1 cellular context compared by ENCODE assay signal in genomic region chr13:110225609-110226008, GRCh38.
TF ChIP-seq lines count a peak whose summit lies in the region.

No MANE protein-coding gene starts in this region.

TF ChIP-seq in IMR-90, 13 proteins besides CTCF, POLR2A, EP300 and RAD21 (continued from another document):
- TF ChIP-seq FOS (IDR thresholded peaks at IDR 0.05; ENCODE audit: low read depth, low read length), result no peak
- TF ChIP-seq CHD1 (IDR thresholded peaks at IDR 0.05; ENCODE audit: low read depth, low read length), result no peak
- no peak for TF ChIP-seq BHLHE40 (IDR thresholded peaks at IDR 0.05; ENCODE audit: low read depth, low read length)
- no peak for TF ChIP-seq MAZ (IDR thresholded peaks at IDR 0.05; ENCODE audit: borderline replicate concordance, low read depth, low read length)
- TF ChIP-seq RCOR1 (IDR thresholded peaks at IDR 0.05; ENCODE audit: insufficient replicate concordance, low read length), result no peak
- TF ChIP-seq CEBPB (IDR thresholded peaks at IDR 0.05; ENCODE audit: low read depth, low read length), result no peak
- no peak for TF ChIP-seq ELK1 (IDR thresholded peaks at IDR 0.05; ENCODE audit: borderline replicate concordance, low read depth, low read length)
- no peak for TF ChIP-seq RFX5 (IDR thresholded peaks at IDR 0.05; ENCODE audit: low read depth, low read length)
